32 cellular contexts compared by ENCODE assay signal in the genomic region with DNA sequence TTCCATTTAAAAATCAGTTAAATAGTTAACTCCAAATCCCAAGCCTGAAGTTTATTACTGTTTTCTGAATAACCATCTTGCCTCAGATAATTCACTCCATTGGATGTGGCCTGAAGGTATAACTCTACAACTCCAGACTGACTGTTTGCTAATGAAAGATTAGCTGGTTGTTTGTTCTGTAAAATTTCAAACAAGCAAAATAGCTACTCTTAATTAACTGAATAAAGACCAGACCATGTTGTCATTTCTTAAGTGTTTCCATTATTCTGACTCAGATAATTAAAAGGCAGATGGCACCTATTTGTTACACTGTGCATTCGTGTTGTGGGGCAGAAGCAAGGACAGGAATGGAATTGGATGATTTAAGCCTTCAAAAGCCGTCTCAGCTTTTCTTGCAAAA.
"Had no signal": no experiment of that assay in that cellular context is flagged by ENCODE, and none has a peak within 500 bp of the region (broad histone marks: within the 10 kb centered on the region; RNA-seq: fewer than 3 reads in every experiment).

No MANE protein-coding gene starts in this region.

- H3K4me3 Mint-ChIP-seq: activated naive CD4-positive, alpha-beta T cell treated with anti-CD3 and anti-CD28 coated beads for 36 hours; activated naive CD8-positive, alpha-beta T cell treated with anti-CD3 and anti-CD28 coated beads for 36 hours; activated T-helper 1 cell treated with anti-CD3 and anti-CD28 coated beads, Interleukin-12 subunit alpha, Interleukin-12 subunit beta, Interleukin-2, Interleukin-4 antibody, amounts not matched to agents 30 ng/mL and 10 ng/mL and 1 ng/mL, durations not matched to agents 14 hours and 24 hours and 36 hours; naive thymus-derived CD8-positive, alpha-beta T cell; neural crest cell; stimulated activated effector memory CD8-positive, alpha-beta T cell treated with anti-CD3 and anti-CD28 coated beads, Interleukin-12 subunit alpha, Interleukin-12 subunit beta, amount 100 ng/mL, for 72 hours; stimulated activated naive CD8-positive, alpha-beta T cell treated with anti-CD3 and anti-CD28 coated beads, Interleukin-15, Interleukin-2, amounts not matched to agents 100 ng/mL and 50 ng/mL, for 24 hours had no signal

- H3K27ac Mint-ChIP-seq: activated naive CD4-positive, alpha-beta T cell treated with anti-CD3 and anti-CD28 coated beads for 36 hours; activated naive CD8-positive, alpha-beta T cell treated with anti-CD3 and anti-CD28 coated beads for 36 hours; activated T-helper 1 cell treated with anti-CD3 and anti-CD28 coated beads, Interleukin-12 subunit alpha, Interleukin-12 subunit beta, Interleukin-2, Interleukin-4 antibody, amounts not matched to agents 30 ng/mL and 10 ng/mL and 1 ng/mL, durations not matched to agents 14 hours and 24 hours and 36 hours; naive thymus-derived CD8-positive, alpha-beta T cell; stimulated activated effector memory CD8-positive, alpha-beta T cell treated with anti-CD3 and anti-CD28 coated beads, Interleukin-12 subunit alpha, Interleukin-12 subunit beta, amount 100 ng/mL, for 72 hours; stimulated activated naive CD8-positive, alpha-beta T cell treated with anti-CD3 and anti-CD28 coated beads, Interleukin-15, Interleukin-2, amounts not matched to agents 100 ng/mL and 50 ng/mL, for 24 hours had no signal

- H3K4me3 ChIP-seq: adrenal gland, body of pancreas, left lung, lower lobe of right lung, pancreas, prostate gland, sigmoid colon, thoracic aorta, uterus had no signal

- H3K4me1 Mint-ChIP-seq: activated naive CD8-positive, alpha-beta T cell treated with anti-CD3 and anti-CD28 coated beads for 36 hours; naive thymus-derived CD8-positive, alpha-beta T cell; stimulated activated effector memory CD8-positive, alpha-beta T cell treated with anti-CD3 and anti-CD28 coated beads, Interleukin-12 subunit alpha, Interleukin-12 subunit beta, amount 100 ng/mL, for 72 hours had no signal

- H3K36me3 Mint-ChIP-seq: activated naive CD8-positive, alpha-beta T cell treated with anti-CD3 and anti-CD28 coated beads for 36 hours; stimulated activated effector memory CD8-positive, alpha-beta T cell treated with anti-CD3 and anti-CD28 coated beads, Interleukin-12 subunit alpha, Interleukin-12 subunit beta, amount 100 ng/mL, for 72 hours had no signal

- DNase-seq: activated CD4-positive, alpha-beta T cell treated with anti-CD3 and anti-CD28 coated beads for 48 hours; activated CD4-positive, alpha-beta T cell treated with anti-CD3 and anti-CD28 coated beads, Interleukin-2, amount 50 U/mL, for 48 hours; activated CD8-positive, alpha-beta memory T cell treated with anti-CD3 and anti-CD28 coated beads for 24 hours; activated effector memory CD4-positive, alpha-beta T cell treated with anti-CD3 and anti-CD28 coated beads, Interleukin-2, amount 50 U/mL, for 16 hours; activated naive CD4-positive, alpha-beta T cell treated with anti-CD3 and anti-CD28 coated beads for 36 hours; activated naive CD8-positive, alpha-beta T cell treated with anti-CD3 and anti-CD28 coated beads for 36 hours; activated T-cell treated with anti-CD3 and anti-CD28 coated beads, Interleukin-2, amount 50 U/mL, for 1 hour; adrenal gland; aorta; body of pancreas; dermis blood vessel endothelial cell; effector CD4-positive, alpha-beta T cell; left lung; lower lobe of right lung; mesenchymal stem cell; naive thymus-derived CD8-positive, alpha-beta T cell; nucleus accumbens; pancreas; retina; sigmoid colon; small intestine; stimulated activated CD4-positive, alpha-beta T cell treated with anti-CD3 and anti-CD28 coated beads, Interleukin-4, amount 100 ng/mL, for 24 hours; trophoblast cell; uterus had no signal

- H3K9me3 Mint-ChIP-seq: stimulated activated effector memory CD8-positive, alpha-beta T cell treated with anti-CD3 and anti-CD28 coated beads, Interleukin-12 subunit alpha, Interleukin-12 subunit beta, amount 100 ng/mL, for 72 hours had no signal

- ATAC-seq: activated CD4-positive, CD25-positive, alpha-beta regulatory T cell treated with anti-CD3 and anti-CD28 coated beads, Interleukin-2, amount 50 U/mL, for 24 hours; body of pancreas; left lung; lower lobe of right lung; naive thymus-derived CD8-positive, alpha-beta T cell; pancreas; stimulated activated effector memory CD8-positive, alpha-beta T cell treated with anti-CD3 and anti-CD28 coated beads, Interleukin-12 subunit alpha, Interleukin-12 subunit beta, amount 100 ng/mL, for 72 hours had no signal

- H3K9me3 ChIP-seq: adrenal gland, body of pancreas, lower lobe of right lung, pancreas, prostate gland, thoracic aorta, uterus had no signal

- H3K4me1 ChIP-seq: adrenal gland, body of pancreas, left lung, lower lobe of right lung, pancreas, prostate gland, sigmoid colon, uterus had no signal

- H3K36me3 ChIP-seq: adrenal gland, left lung, lower lobe of right lung, pancreas, prostate gland, sigmoid colon, thoracic aorta, uterus had no signal

- H3K27ac ChIP-seq: adrenal gland, body of pancreas, left lung, lower lobe of right lung, pancreas, prostate gland, sigmoid colon, thoracic aorta, uterus, VCaP had no signal

- H3K27me3 ChIP-seq: adrenal gland, body of pancreas, left lung, pancreas, sigmoid colon, uterus had no signal
